In genomic region chr4:1523506-1523905, GRCh38 we compare ENCODE assay signal across 16 cellular contexts.
DNase-seq lines count a peak whose midpoint lies in the region; ATAC-seq and TF ChIP-seq lines count a peak whose summit lies in the region.
"Had no signal": no experiment of that assay in that cellular context is flagged by ENCODE, and none has a peak within 500 bp of the region (broad histone marks: within the 10 kb centered on the region; RNA-seq: fewer than 3 reads in every experiment).

No MANE protein-coding gene starts in this region.

- H3K27me3 Mint-ChIP-seq in glutamatergic neuron (ENCODE audit: unreplicated experiment) (peaks cover 3% of the 10 kb centered on the region), nephron progenitor cell (ENCODE audit: low read depth, poor library complexity) (peaks cover 86% of the 10 kb centered on the region)

- H3K9me3 ChIP-seq in right cardiac atrium (ENCODE audit: control insufficient read depth, low read length) (no peaks in the 10 kb centered on the region), transverse colon (no peaks in the 10 kb centered on the region)

- H3K4me1 ChIP-seq in right cardiac atrium (ENCODE audit: control insufficient read depth, insufficient read depth, low read length) (no peaks in the 10 kb centered on the region), transverse colon (peaks cover 0 to 5% (median 5%) of the 10 kb centered on the region in 4 donors)

- no peaks in the 10 kb centered on the region for H3K36me3 Mint-ChIP-seq in glutamatergic neuron (ENCODE audit: unreplicated experiment)
- H3K36me3 Mint-ChIP-seq in nephron progenitor cell (ENCODE audit: low read depth) = peaks cover 8% of the 10 kb centered on the region
- H3K36me3 Mint-ChIP-seq in stimulated activated effector memory CD8-positive, alpha-beta T cell treated with anti-CD3 and anti-CD28 coated beads, Interleukin-12 subunit alpha, Interleukin-12 subunit beta, amount 100 ng/mL, for 72 hours = no peaks in the 10 kb centered on the region

- no peak for TF ChIP-seq EP300 in transverse colon (IDR thresholded peaks at IDR 0.05; ENCODE audit: low read depth)

- TF ChIP-seq CTCF in glutamatergic neuron (IDR thresholded peaks at IDR 0.05; ENCODE audit: partially characterized antibody, unreplicated experiment) (no peak), nephron progenitor cell (IDR thresholded peaks at IDR 0.05) (no peak), transverse colon (IDR thresholded peaks at IDR 0.05) (no peak)

- H3K27ac Mint-ChIP-seq in glutamatergic neuron (ENCODE audit: unreplicated experiment) (no peak overlapping the region), nephron progenitor cell (no peak overlapping the region)
- H3K27ac Mint-ChIP-seq in stimulated activated effector memory CD8-positive, alpha-beta T cell treated with anti-CD3 and anti-CD28 coated beads, Interleukin-12 subunit alpha, Interleukin-12 subunit beta, amount 100 ng/mL, for 72 hours = no peak overlapping the region
- H3K27ac Mint-ChIP-seq: B cell; CD4-positive, alpha-beta T cell; GM23338 had no signal

- ATAC-seq in Right ventricle myocardium inferior = no peak
- ATAC-seq in right cardiac atrium = no peak
- peak; percentile 37 for ATAC-seq in stimulated activated effector memory CD8-positive, alpha-beta T cell treated with anti-CD3 and anti-CD28 coated beads, Interleukin-12 subunit alpha, Interleukin-12 subunit beta, amount 100 ng/mL, for 72 hours
- no peak for ATAC-seq in HG03439 (IDR thresholded peaks at IDR 0.05; ENCODE audit: unreplicated experiment)
- ATAC-seq: GM23338 had no signal

- peaks cover 2% of the 10 kb centered on the region for H3K9me3 Mint-ChIP-seq in glutamatergic neuron (ENCODE audit: unreplicated experiment)
- peaks cover 40% of the 10 kb centered on the region for H3K9me3 Mint-ChIP-seq in nephron progenitor cell
- no peaks in the 10 kb centered on the region for H3K9me3 Mint-ChIP-seq in stimulated activated effector memory CD8-positive, alpha-beta T cell treated with anti-CD3 and anti-CD28 coated beads, Interleukin-12 subunit alpha, Interleukin-12 subunit beta, amount 100 ng/mL, for 72 hours

- H3K4me1 Mint-ChIP-seq in glutamatergic neuron (ENCODE audit: low read depth, unreplicated experiment) (no peaks in the 10 kb centered on the region), nephron progenitor cell (peaks cover 16% of the 10 kb centered on the region)
- H3K4me1 Mint-ChIP-seq in stimulated activated effector memory CD8-positive, alpha-beta T cell treated with anti-CD3 and anti-CD28 coated beads, Interleukin-12 subunit alpha, Interleukin-12 subunit beta, amount 100 ng/mL, for 72 hours = no peaks in the 10 kb centered on the region

- H3K27me3 ChIP-seq in right cardiac atrium (ENCODE audit: control insufficient read depth, insufficient read depth) = no peaks in the 10 kb centered on the region
- H3K27me3 ChIP-seq in transverse colon = peaks cover 71% of the 10 kb centered on the region

- intact Hi-C loops in Right ventricle myocardium inferior (cut with DNase I) = no loop called here
- intact Hi-C loops in right cardiac atrium (cut with DNase I) = no loop called here
- intact Hi-C loops in transverse colon (cut with DNase I; ENCODE audit: low total_unique reads) = no loop called here

- no peaks in the 10 kb centered on the region for H3K36me3 ChIP-seq in transverse colon

- WGBS in right cardiac atrium = 59% methylated on average over 4 of the region's 4 CpGs
- 24 to 41% methylated on average over 3 to 4 of the region's 4 CpGs for WGBS in transverse colon (ENCODE audit: low coverage in 1 of 2), 2 donors

- peak; percentile 28 for DNase-seq in Right ventricle myocardium inferior (ENCODE audit: missing footprints)
- DNase-seq in right cardiac atrium = no peak
- peak; percentile 8 for DNase-seq in glutamatergic neuron
- DNase-seq in nephron progenitor cell = peak; percentile 1
- no peak for DNase-seq in stimulated activated effector memory CD8-positive, alpha-beta T cell treated with anti-CD3 and anti-CD28 coated beads, Interleukin-12 subunit alpha, Interleukin-12 subunit beta, amount 100 ng/mL, for 72 hours (ENCODE audit: low spot score in 2 of 2)
- DNase-seq in activated CD4-positive, CD25-positive, alpha-beta regulatory T cell treated with anti-CD3 and anti-CD28 coated beads, Interleukin-2, amount 50 U/mL, for 72 hours = no peak
- DNase-seq in transverse colon = no peak
- DNase-seq: 8988T; C1 segment of cervical spinal cord; Calu3; CD4-positive, alpha-beta T cell; DMS 273 treated with DMSO at 0.1 percent for 48 hours; H7 had no signal

- H3K4me3 Mint-ChIP-seq in glutamatergic neuron (ENCODE audit: unreplicated experiment) (no peak overlapping the region), nephron progenitor cell (no peak overlapping the region)
- no peak overlapping the region for H3K4me3 Mint-ChIP-seq in stimulated activated effector memory CD8-positive, alpha-beta T cell treated with anti-CD3 and anti-CD28 coated beads, Interleukin-12 subunit alpha, Interleukin-12 subunit beta, amount 100 ng/mL, for 72 hours
- H3K4me3 Mint-ChIP-seq: B cell; CD4-positive, alpha-beta T cell; GM23338 had no signal

- in situ Hi-C loops in transverse colon (cut with MboI; ENCODE audit: low pct_ligation_motif_present in 1 of 4, low pct_unique_long_range_greater_than_20kb in 1 of 4, low sequenced_read_pairs in 3 of 4) = no loop called here

- H3K4me3 ChIP-seq in right cardiac atrium (ENCODE audit: low read length) (no peak overlapping the region), transverse colon (no peak overlapping the region)
- H3K4me3 ChIP-seq: GM23338 had no signal

- H3K27ac ChIP-seq in right cardiac atrium (ENCODE audit: low read length) = no peak overlapping the region
- H3K27ac ChIP-seq in transverse colon = no peak overlapping the region

- no peak for TF ChIP-seq POLR2A in transverse colon (IDR thresholded peaks at IDR 0.05)

Comparison
In these comparisons a context has a peak if more than half of its experiments do, and no peak if none do; other contexts are left out.
1. DNase-seq: peak in Right ventricle myocardium inferior (single experiment), glutamatergic neuron (single experiment) and nephron progenitor cell (single experiment); none in right cardiac atrium (0 of 3), stimulated activated effector memory CD8-positive, alpha-beta T cell treated with anti-CD3 and anti-CD28 coated beads, Interleukin-12 subunit alpha, Interleukin-12 subunit beta, amount 100 ng/mL, for 72 hours (0 of 2), activated CD4-positive, CD25-positive, alpha-beta regulatory T cell treated with anti-CD3 and anti-CD28 coated beads, Interleukin-2, amount 50 U/mL, for 72 hours (single experiment) and transverse colon (single experiment).